9 cellular contexts compared by ENCODE assay signal in genomic region chr12:132575661-132576060, GRCh38. TPM values are rescaled to one million over a fixed set of nuclear protein-coding genes. Genes with fewer than 3 reads are reported as not detected.
"Had no signal": no experiment of that assay in that cellular context is flagged by ENCODE, and none has a peak within 500 bp of the region (broad histone marks: within the 10 kb centered on the region; RNA-seq: fewer than 3 reads in every experiment).

No MANE protein-coding gene starts in this region.

- ATAC-seq: GM23338 had no signal

- H3K4me2 ChIP-seq: GM23338 had no signal

- H3K4me3 Mint-ChIP-seq: GM23338, H9 had no signal

- FAIRE-seq: H1, H54, HTR-8/SVneo had no signal

- H3K4me1 Mint-ChIP-seq: H9 had no signal

- H3K9me3 Mint-ChIP-seq: GM23338, H9 had no signal

- H3K27ac Mint-ChIP-seq: GM23338, H9 had no signal

- DNase-seq: H9, HCEC 1CT, IMR-90, KBM-7 had no signal

- H2AFZ ChIP-seq: GM23338 had no signal

- H3K4me3 ChIP-seq: GM23338 had no signal

RNA-seq across cellular contexts. Expression of gene LRCOL1, which starts 34.7 kb away (rescaled TPM):
- total RNA-seq: H1, H9, HT-29, IMR-90 had no signal
- polyA plus RNA-seq: GM23338, H1 had no signal

RNA-seq across cellular contexts. Expression of gene P2RX2, which starts 42.9 kb away (rescaled TPM):
- total RNA-seq: HT-29, IMR-90 had no signal
- polyA plus RNA-seq: IMR-90 had no signal
